31 cellular contexts compared by ENCODE assay signal in the genomic region with DNA sequence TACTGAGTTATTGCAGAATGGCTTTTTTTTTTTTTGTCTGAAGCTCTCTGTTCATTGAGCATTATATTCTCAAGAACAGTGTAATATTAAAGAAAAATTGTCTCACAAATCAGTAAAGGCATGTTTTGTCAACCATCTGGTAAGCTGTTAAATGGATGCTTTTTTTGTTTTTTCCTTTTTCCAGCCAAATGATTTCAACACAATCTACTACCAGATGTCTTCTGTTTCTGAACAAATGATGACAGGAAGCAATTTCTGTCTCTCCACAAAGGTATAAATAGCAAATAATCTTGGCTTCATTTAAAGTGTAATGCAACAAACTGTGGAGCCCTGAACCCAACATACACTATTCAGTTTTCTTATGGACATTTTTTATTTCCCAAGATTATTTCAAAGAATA.
DNase-seq lines count a peak whose midpoint lies in the region; ATAC-seq and TF ChIP-seq lines count a peak whose summit lies in the region.
"Had no signal": no experiment of that assay in that cellular context is flagged by ENCODE, and none has a peak within 500 bp of the region (broad histone marks: within the 10 kb centered on the region; RNA-seq: fewer than 3 reads in every experiment).

No MANE protein-coding gene starts in this region.

- no peak overlapping the region for H2BK20ac ChIP-seq in IMR-90 (ENCODE audit: low read depth, low read length)

- H4K5ac ChIP-seq in IMR-90 (ENCODE audit: low read depth, low read length), result no peak overlapping the region

- H3K9me1 ChIP-seq in IMR-90 (ENCODE audit: insufficient read depth, low read length), result no peaks in the 10 kb centered on the region

- intact Hi-C loops in IMR-90 (cut with micrococcal nuclease), result no loop called here

- peak overlapping the region in 8 of 11 experiments; percentile 31 to 72 (median 62); a peak in 16 of 22 replicates for H3K27ac ChIP-seq in BLaER1 treated with 17β-estradiol and CSF1 and Interleukin-3, amounts not matched to agents 10 nM and 100 nM
- H3K27ac ChIP-seq in IMR-90 (ENCODE audit: insufficient read depth, low read length), result no peak overlapping the region
- no peak overlapping the region for H3K27ac ChIP-seq in MM.1S (ENCODE audit: low read length)
- H3K27ac ChIP-seq: hepatocyte, HL-60, pancreas, testis, VCaP had no signal

- peak overlapping the region in 4 of 11 experiments; percentile 1 to 50 (median 28); a peak in 6 of 22 replicates for H3K9ac ChIP-seq in BLaER1 treated with 17β-estradiol and CSF1 and Interleukin-3, amounts not matched to agents 10 nM and 100 nM
- no peak overlapping the region for H3K9ac ChIP-seq in IMR-90 (ENCODE audit: low read depth, low read length)
- H3K9ac ChIP-seq in MM.1S (ENCODE audit: low read length), result no peak overlapping the region

- H2BK120ac ChIP-seq in IMR-90 (ENCODE audit: low read depth, low read length), result no peak overlapping the region

- no peak overlapping the region for H2AK9ac ChIP-seq in IMR-90 (replicated peaks; ENCODE audit: low read depth, low read length, poor library complexity)

- CTCF ChIA-PET in IMR-90 (lab: Yijun Ruan, JAX), result interaction anchor here (0.7 to 0.8 kb wide), 3 partner anchors 8 to 28 kb away, joined by 3 to 4 read pairs (median 3); no protein-coding TSS in a partner anchor

- H2BK5ac ChIP-seq in IMR-90 (ENCODE audit: low read depth, low read length, poor library complexity, severe bottlenecking), result no peak overlapping the region

- H3K4me1 ChIP-seq in BLaER1 treated with 17β-estradiol and CSF1 and Interleukin-3, amounts not matched to agents 10 nM and 100 nM, result peaks cover 10 to 36% (median 26%) of the 10 kb centered on the region in 10 experiments; a peak in 18 of 20 replicates
- H3K4me1 ChIP-seq in IMR-90 (ENCODE audit: control insufficient read depth, insufficient read depth, low read length), result no peaks in the 10 kb centered on the region
- peaks cover 37% of the 10 kb centered on the region for H3K4me1 ChIP-seq in MM.1S (ENCODE audit: low read length)
- H3K4me1 ChIP-seq: breast epithelium, pancreas, testis had no signal

- no peak for TF ChIP-seq RAD21 in IMR-90 (IDR thresholded peaks at IDR 0.05; ENCODE audit: low read length)

- no peak overlapping the region for H4K8ac ChIP-seq in IMR-90 (ENCODE audit: low read depth in 2 of 2, low read length in 2 of 2)

- no peak overlapping the region for H2AFZ ChIP-seq in IMR-90 (replicated peaks; ENCODE audit: low read length, poor library complexity)
- H2AFZ ChIP-seq in MM.1S (ENCODE audit: low read length), result no peak overlapping the region
- H2AFZ ChIP-seq: hepatocyte had no signal

- no peaks in the 10 kb centered on the region for H3K9me2 ChIP-seq in MM.1S (replicated peaks; ENCODE audit: insufficient read depth, low read length)

- H3K4me3 ChIP-seq in BLaER1 treated with 17β-estradiol and CSF1 and Interleukin-3, amounts not matched to agents 10 nM and 100 nM, result peak overlapping the region in 1 of 10 experiments; percentile 19; a peak in 1 of 20 replicates
- H3K4me3 ChIP-seq in IMR-90 (ENCODE audit: insufficient read depth, low read depth, low read length) (no peak overlapping the region), MM.1S (ENCODE audit: low read length) (no peak overlapping the region)
- H3K4me3 ChIP-seq: breast epithelium, hepatocyte, MG63, pancreas, testis had no signal

- no TSS peak for BruUV-seq in IMR-90 (replicated peaks; lab: Mats Ljungman, UMichigan)

- H3K56ac ChIP-seq in IMR-90 (ENCODE audit: extremely low read depth, insufficient read depth, low read length), result no peak overlapping the region

- TF ChIP-seq POLR2A in IMR-90 (IDR thresholded peaks at IDR 0.05; ENCODE audit: low read depth, low read length), result no peak

- no peak overlapping the region for H3K14ac ChIP-seq in IMR-90 (replicated peaks; ENCODE audit: low read depth, low read length)

- POLR2A ChIA-PET in IMR-90 (lab: Charles Lee; ENCODE audit: unreplicated experiment), result no interaction called here

- DNase-seq in IMR-90 (peak; percentile 17), epidermal melanocyte (ENCODE audit: insufficient read length, low spot score) (peak; percentile 40), iris pigment epithelial cell (ENCODE audit: low read depth) (peak; percentile 15), MM.1S (no peak), SHP77 (lab: John Stamatoyannopoulos, UW) (no peak)
- DNase-seq: activated CD4-positive, alpha-beta T cell treated with anti-CD3 and anti-CD28 coated beads for 4 hours; anterior cingulate cortex; CD8-positive, alpha-beta memory T cell; cortex of kidney; DMS 273 treated with DMSO at 0.1 percent for 48 hours; effector memory CD4-positive, alpha-beta T cell; EL; erythroblast; H9; KG1; left cardiac atrium; MG63; NCI-H1105 treated with DMSO at 0.1 percent for 48 hours; NCI-H187 treated with DMSO at 0.1 percent for 48 hours; NCI-H510A treated with DMSO at 0.1 percent for 48 hours; pancreas; small intestine; stimulated activated naive CD8-positive, alpha-beta T cell treated with anti-CD3 and anti-CD28 coated beads, Interleukin-15, Interleukin-2, amounts not matched to agents 100 U/mL and 50 U/mL, for 24 hours; testis had no signal

- H3K79me1 ChIP-seq in IMR-90 (ENCODE audit: low read depth in 1 of 2, low read length in 2 of 2), result no peaks in the 10 kb centered on the region

- H3K36me3 ChIP-seq in BLaER1 treated with 17β-estradiol and CSF1 and Interleukin-3, amounts not matched to agents 10 nM and 100 nM, result no peaks in the 10 kb centered on the region
- H3K36me3 ChIP-seq in IMR-90 (ENCODE audit: control insufficient read depth, insufficient read depth, low read length), result no peaks in the 10 kb centered on the region
- no peaks in the 10 kb centered on the region for H3K36me3 ChIP-seq in MM.1S (replicated peaks; ENCODE audit: insufficient read depth, low read length)
- H3K36me3 ChIP-seq: breast epithelium, MG63, pancreas had no signal

- H3K27me3 ChIP-seq in BLaER1 treated with 17β-estradiol and CSF1 and Interleukin-3, amounts not matched to agents 10 nM and 100 nM, result no peaks in the 10 kb centered on the region
- no peaks in the 10 kb centered on the region for H3K27me3 ChIP-seq in IMR-90 (ENCODE audit: control insufficient read depth, insufficient read depth, low read length)
- H3K27me3 ChIP-seq in MM.1S (replicated peaks; ENCODE audit: insufficient read depth, low read length), result no peaks in the 10 kb centered on the region
- H3K27me3 ChIP-seq: breast epithelium, hepatocyte, MG63, pancreas, testis had no signal

- H4K20me1 ChIP-seq in BLaER1 treated with 17β-estradiol and CSF1 and Interleukin-3, amounts not matched to agents 10 nM and 100 nM, result no peaks in the 10 kb centered on the region
- H4K20me1 ChIP-seq in IMR-90 (ENCODE audit: insufficient read depth, low read length) (no peaks in the 10 kb centered on the region), MM.1S (ENCODE audit: insufficient read depth, low read length) (no peaks in the 10 kb centered on the region)

- no peak overlapping the region for H3K23ac ChIP-seq in IMR-90 (ENCODE audit: low read depth, low read length)

- in situ Hi-C loops in IMR-90 (cut with MboI; ENCODE audit: low sequenced_read_pairs), result no loop called here

- dilution Hi-C loops in IMR-90 (cut with HindIII; ENCODE audit: low sequenced_read_pairs, unreplicated experiment), result no loop called here

- no peak overlapping the region for H2BK15ac ChIP-seq in IMR-90 (ENCODE audit: low read depth, low read length)

- H3K79me2 ChIP-seq in MM.1S (ENCODE audit: low read length), result no peaks in the 10 kb centered on the region
- H3K79me2 ChIP-seq: hepatocyte had no signal

- no peak overlapping the region for H2AK5ac ChIP-seq in IMR-90 (ENCODE audit: low read depth, low read length)

- no peak overlapping the region for H3K18ac ChIP-seq in IMR-90 (ENCODE audit: low read depth, low read length)

- no peak overlapping the region for H4K91ac ChIP-seq in IMR-90 (ENCODE audit: insufficient read depth, low read depth, low read length)

- TF ChIP-seq CTCF in IMR-90 (conservative IDR thresholded peaks at IDR 0.05; ENCODE audit: low read depth, low read length), result no peak
- no peak for TF ChIP-seq CTCF in MM.1S (IDR thresholded peaks at IDR 0.05; ENCODE audit: low read length)

- peak overlapping the region in 10 of 11 experiments; percentile 7 to 68 (median 54); a peak in 19 of 22 replicates for H3K4me2 ChIP-seq in BLaER1 treated with 17β-estradiol and CSF1 and Interleukin-3, amounts not matched to agents 10 nM and 100 nM
- no peak overlapping the region for H3K4me2 ChIP-seq in IMR-90 (ENCODE audit: low read depth, low read length)
- H3K4me2 ChIP-seq in MM.1S (ENCODE audit: low read depth, low read length), result no peak overlapping the region
- H3K4me2 ChIP-seq: hepatocyte had no signal

- no peaks in the 10 kb centered on the region for H3K9me3 ChIP-seq in BLaER1 treated with 17β-estradiol and CSF1 and Interleukin-3, amounts not matched to agents 10 nM and 100 nM (replicated peaks in 1 of 11)
- no peaks in the 10 kb centered on the region for H3K9me3 ChIP-seq in IMR-90 (ENCODE audit: control insufficient read depth, insufficient read depth, low read length)
- H3K9me3 ChIP-seq in MM.1S (replicated peaks; ENCODE audit: insufficient read depth, low read length), result no peaks in the 10 kb centered on the region
- H3K9me3 ChIP-seq: breast epithelium, MG63, pancreas, testis had no signal

- ATAC-seq in IMR-90 (ENCODE audit: low read depth) (no peak), HG02610 (IDR thresholded peaks at IDR 0.05; ENCODE audit: unreplicated experiment) (no peak), GM19023 (IDR thresholded peaks at IDR 0.05; ENCODE audit: unreplicated experiment) (no peak)
- ATAC-seq: pancreas; stimulated activated naive CD8-positive, alpha-beta T cell treated with anti-CD3 and anti-CD28 coated beads, Interleukin-15, Interleukin-2, amounts not matched to agents 100 U/mL and 50 U/mL, for 24 hours had no signal

- H3F3A ChIP-seq in MM.1S (ENCODE audit: insufficient read depth, low read length), result no peaks in the 10 kb centered on the region

- no peak overlapping the region for H3K4ac ChIP-seq in IMR-90 (ENCODE audit: low read depth, low read length)

TF ChIP-seq in IMR-90, 13 proteins besides CTCF, POLR2A, EP300 and RAD21 (continues in another document):
- TF ChIP-seq, protein P1, sequence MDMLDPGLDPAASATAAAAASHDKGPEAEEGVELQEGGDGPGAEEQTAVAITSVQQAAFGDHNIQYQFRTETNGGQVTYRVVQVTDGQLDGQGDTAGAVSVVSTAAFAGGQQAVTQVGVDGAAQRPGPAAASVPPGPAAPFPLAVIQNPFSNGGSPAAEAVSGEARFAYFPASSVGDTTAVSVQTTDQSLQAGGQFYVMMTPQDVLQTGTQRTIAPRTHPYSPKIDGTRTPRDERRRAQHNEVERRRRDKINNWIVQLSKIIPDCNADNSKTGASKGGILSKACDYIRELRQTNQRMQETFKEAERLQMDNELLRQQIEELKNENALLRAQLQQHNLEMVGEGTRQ (IDR thresholded peaks at IDR 0.05; ENCODE audit: low read depth, low read length), result no peak

Comparison
In these comparisons a context has a peak if more than half of its experiments do, and no peak if none do; other contexts are left out.
1. H3K27ac ChIP-seq: peak in BLaER1 treated with 17β-estradiol and CSF1 and Interleukin-3, amounts not matched to agents 10 nM and 100 nM (8 of 11); none in IMR-90 (single experiment) and MM.1S (single experiment).
2. H3K4me2 ChIP-seq: peak in BLaER1 treated with 17β-estradiol and CSF1 and Interleukin-3, amounts not matched to agents 10 nM and 100 nM (10 of 11); none in IMR-90 (single experiment) and MM.1S (single experiment).
3. DNase-seq: peak in IMR-90 (single experiment), epidermal melanocyte (single experiment) and iris pigment epithelial cell (single experiment); none in MM.1S (single experiment) and SHP77 (0 of 2).